In the genomic region with DNA sequence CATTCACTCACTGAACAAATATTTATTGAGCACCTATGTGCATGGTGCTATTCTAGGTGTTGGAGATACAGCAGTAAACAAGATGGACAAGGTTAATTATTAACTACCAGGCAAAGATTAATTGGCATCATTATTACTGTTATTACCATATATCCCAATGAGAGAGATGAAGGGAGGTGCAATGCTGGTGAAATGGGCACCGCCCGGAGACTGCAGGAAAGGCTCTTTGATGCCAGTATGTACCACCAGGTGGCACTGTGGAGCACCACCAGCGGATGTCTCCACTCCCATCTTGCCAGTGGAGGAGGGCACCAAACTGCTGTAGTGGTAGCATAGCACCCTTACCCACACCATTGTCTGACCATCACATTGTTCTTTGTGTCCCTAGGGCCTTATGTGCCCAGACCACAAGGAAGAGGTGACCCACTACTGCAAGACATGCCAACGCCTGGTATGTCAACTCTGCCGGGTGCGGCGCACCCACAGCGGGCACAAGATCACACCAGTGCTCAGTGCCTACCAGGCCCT, we compare ENCODE assay signal across 8 cellular contexts. TPM values are rescaled to one million over a fixed set of nuclear protein-coding genes. Genes with fewer than 3 reads are reported as not detected.
DNase-seq lines count a peak whose midpoint lies in the region; ATAC-seq and TF ChIP-seq lines count a peak whose summit lies in the region.

No MANE protein-coding gene starts in this region.

- H3K4me1 ChIP-seq in ascending aorta: peaks cover 10 to 15% of the 10 kb centered on the region in 2 donors
- H3K4me1 ChIP-seq in right atrium auricular region: peaks cover 0 to 27% of the 10 kb centered on the region in 2 donors
- peaks cover 14% of the 10 kb centered on the region in 2 donors for H3K4me1 ChIP-seq in gastrocnemius medialis

- no peak overlapping the region for H3K27ac ChIP-seq in ascending aorta
- no peak overlapping the region for H3K27ac ChIP-seq in right atrium auricular region
- no peak overlapping the region for H3K27ac ChIP-seq in gastrocnemius medialis

- H3K36me3 ChIP-seq in ascending aorta (peaks cover 0 to 8% of the 10 kb centered on the region in 2 donors), right atrium auricular region (no peaks in the 10 kb centered on the region), gastrocnemius medialis (no peaks in the 10 kb centered on the region)

- TF ChIP-seq CTCF in ascending aorta (IDR thresholded peaks at IDR 0.05) (peak; percentile 85 to 91 (median 89)), right atrium auricular region (IDR thresholded peaks at IDR 0.05) (peak; percentile 78 to 95), gastrocnemius medialis (IDR thresholded peaks at IDR 0.05 in 4 of 5, conservative IDR thresholded peaks at IDR 0.05 in 1 of 5) (peak; percentile 78 to 91 (median 85))

- H3K9me3 ChIP-seq in ascending aorta: no peaks in the 10 kb centered on the region
- H3K9me3 ChIP-seq in right atrium auricular region: no peaks in the 10 kb centered on the region
- H3K9me3 ChIP-seq in gastrocnemius medialis: no peaks in the 10 kb centered on the region

- intact Hi-C loops in ascending aorta (cut with DNase I): loop anchor here (1.0 kb wide), 1 partner anchor 17 kb away; no protein-coding TSS in a partner anchor
- intact Hi-C loops in gastrocnemius medialis (cut with DNase I; ENCODE audit: low total_unique reads): loop anchor here (1.0 kb wide), 1 partner anchor 17 kb away; no protein-coding TSS in a partner anchor

- ATAC-seq in gastrocnemius medialis: peak; percentile 27 to 68
- ATAC-seq in GM18909 (IDR thresholded peaks at IDR 0.05; ENCODE audit: poor library complexity, unreplicated experiment): no peak

- DNase-seq in activated gamma-delta T cell treated with Interleukin-2 at 50 U/mL for 16 hours (peak; percentile 85), activated gamma-delta T cell (lab: John Stamatoyannopoulos, UW) (no peak), NCI-H2081 treated with DMSO at 0.1 percent for 48 hours (lab: John Stamatoyannopoulos, UW) (peak; percentile 59), T-helper 9 cell (peak; percentile 85), ascending aorta (ENCODE audit: low spot score in 2 of 2) (peak; percentile 18 to 90), right atrium auricular region (ENCODE audit: low spot score) (peak; percentile 87), gastrocnemius medialis (peak; percentile 36 to 68)

- in situ Hi-C loops in gastrocnemius medialis (cut with MboI; ENCODE audit: low sequenced_read_pairs in 4 of 4): no loop called here

- H3K4me3 ChIP-seq in ascending aorta: no peak overlapping the region
- H3K4me3 ChIP-seq in right atrium auricular region: no peak overlapping the region
- no peak overlapping the region for H3K4me3 ChIP-seq in gastrocnemius medialis

- H3K27me3 ChIP-seq in ascending aorta (no peaks in the 10 kb centered on the region), right atrium auricular region (peaks cover 0 to 8% of the 10 kb centered on the region in 2 donors), gastrocnemius medialis (peaks cover 15 to 21% (median 18%) of the 10 kb centered on the region in 3 donors)

- no peak for TF ChIP-seq POLR2A in gastrocnemius medialis (IDR thresholded peaks at IDR 0.05)

RNA-seq across cellular contexts. Expression of a gene that starts 3.0 kb away (rescaled TPM):
- total RNA-seq in ascending aorta: not detected
- under 1 TPM in 1 of 2 donors, not detected in 1; 0.20 TPM for total RNA-seq in right atrium auricular region
- total RNA-seq in gastrocnemius medialis: not detected

RNA-seq across cellular contexts. Expression of a gene that starts 3.5 kb away (rescaled TPM):
- total RNA-seq in ascending aorta (146 TPM), right atrium auricular region (100 to 1,000 TPM; 124 to 147 TPM), gastrocnemius medialis (100 to 1,000 TPM in 1 of 4 donors, 10 to 100 TPM in 3; 59.6 to 102 (median 91.6) TPM)

RNA-seq across cellular contexts. Expression of a gene that starts 31.1 kb away (rescaled TPM):
- 40.3 TPM for total RNA-seq in ascending aorta
- 10 to 100 TPM; 10.9 to 11.2 TPM for total RNA-seq in right atrium auricular region
- total RNA-seq in gastrocnemius medialis: 1 to 10 TPM; 1.5 to 4.6 (median 3.3) TPM

RNA-seq across cellular contexts. Expression of a gene that starts 31.9 kb away (rescaled TPM):
- total RNA-seq in ascending aorta: 23.9 TPM
- total RNA-seq in right atrium auricular region: 10 to 100 TPM; 16.2 to 27.0 TPM
- 10 to 100 TPM; 14.4 to 26.9 (median 24.6) TPM for total RNA-seq in gastrocnemius medialis

RNA-seq across cellular contexts. Expression of a gene that starts 36.3 kb away (rescaled TPM):
- 78.2 TPM for total RNA-seq in ascending aorta
- 10 to 100 TPM; 46.5 to 47.8 TPM for total RNA-seq in right atrium auricular region
- 10 to 100 TPM in 3 of 4 donors, 1 to 10 TPM in 1; 7.3 to 69.5 (median 57.9) TPM for total RNA-seq in gastrocnemius medialis
